28 cellular contexts compared by ENCODE assay signal in the genomic region with DNA sequence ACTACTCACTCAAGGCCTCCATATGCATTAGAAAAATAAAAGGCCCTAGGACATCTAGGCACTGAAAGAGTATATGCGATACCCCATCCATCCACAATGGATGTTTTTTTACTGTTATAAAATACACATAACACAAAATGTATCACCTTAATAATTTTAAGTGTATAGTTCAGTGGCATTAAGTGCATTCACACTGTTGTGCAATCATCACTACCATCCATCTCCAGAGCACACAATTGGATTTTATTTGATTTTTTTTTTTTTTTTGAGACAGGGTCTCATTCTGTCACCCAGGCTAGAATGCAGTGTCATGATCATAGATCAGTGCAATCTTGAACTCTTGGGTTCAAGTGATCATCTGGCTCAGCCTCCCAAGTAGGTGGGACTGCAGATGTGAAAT. TPM values are rescaled to one million over a fixed set of nuclear protein-coding genes. Genes with fewer than 3 reads are reported as not detected.
A peak's percentile ranks its signal among the peaks of the same experiment; 100 is the strongest.
DNase-seq lines count a peak whose midpoint lies in the region; ATAC-seq, FAIRE-seq and TF ChIP-seq lines count a peak whose summit lies in the region.
"Had no signal": no experiment of that assay in that cellular context is flagged by ENCODE, and none has a peak within 500 bp of the region (broad histone marks: within the 10 kb centered on the region; RNA-seq: fewer than 3 reads in every experiment).

No MANE protein-coding gene starts in this region.

- peaks cover 24% of the 10 kb centered on the region for H3K36me3 ChIP-seq in astrocyte (ENCODE audit: insufficient read depth, low read length)
- H3K36me3 ChIP-seq: uterus had no signal

- H3K27ac ChIP-seq in astrocyte (ENCODE audit: low read depth, low read length), result no peak overlapping the region
- H3K27ac ChIP-seq: BLaER1, pancreas, PC-9, uterus had no signal

- H4K20me1 ChIP-seq in astrocyte (ENCODE audit: insufficient read depth, low read length), result no peaks in the 10 kb centered on the region
- H4K20me1 ChIP-seq: BLaER1 had no signal

- ATAC-seq in WTC11, result no peak
- ATAC-seq: activated CD8-positive, alpha-beta T cell treated with anti-CD3 and anti-CD28 coated beads, Interleukin-2, amount 10 ng/mL, durations not matched to agents 7 days and 5 days; HCT116; pancreas; Right ventricle myocardium inferior; SK-N-SH treated with all-trans-retinoic acid at 6 μM for 48 hours; stimulated activated naive CD8-positive, alpha-beta T cell treated with anti-CD3 and anti-CD28 coated beads, Interleukin-15, amount 100 ng/mL, for 72 hours had no signal

- H3K9me3 ChIP-seq in astrocyte (ENCODE audit: insufficient read depth, low read depth, low read length), result no peaks in the 10 kb centered on the region
- H3K9me3 ChIP-seq: BLaER1, MG63, pancreas, uterus had no signal

- peaks cover 25% of the 10 kb centered on the region for H3K79me2 ChIP-seq in astrocyte (ENCODE audit: insufficient read depth, low read length)

- DNase-seq in astrocyte (ENCODE audit: low read depth) (no peak), WTC11 (ENCODE audit: low spot score) (no peak)
- DNase-seq: activated CD8-positive, alpha-beta T cell treated with anti-CD3 and anti-CD28 coated beads, Interleukin-2, amount 10 ng/mL, durations not matched to agents 7 days and 5 days; amygdala; DMS153; effector CD4-positive, alpha-beta T cell; MG63; NCI-H1105 treated with DMSO at 0.1 percent for 48 hours; NCI-H2029; NCI-H526; NK-92 treated with Interleukin-12 subunit alpha and Interleukin-12 subunit beta, amount 100 ng/mL, for 24 hours; pancreas; PC-9; retina; small intestine; stimulated activated CD8-positive, alpha-beta memory T cell treated with anti-CD3 and anti-CD28 coated beads, Interleukin-4, amount 100 ng/mL, for 48 hours; stimulated activated naive CD8-positive, alpha-beta T cell treated with anti-CD3 and anti-CD28 coated beads, Interleukin-15, amount 100 ng/mL, for 72 hours; uterus had no signal

- no peak overlapping the region for H3K4me3 ChIP-seq in astrocyte (ENCODE audit: insufficient read depth, low read depth, low read length)
- H3K4me3 ChIP-seq: BLaER1, MG63, pancreas, PC-9, uterus had no signal

- no peaks in the 10 kb centered on the region for H3K27me3 ChIP-seq in astrocyte (ENCODE audit: insufficient read depth, low read length)
- H3K27me3 ChIP-seq: BLaER1, MG63, pancreas, uterus had no signal

- no peak overlapping the region for H3K9ac ChIP-seq in astrocyte (ENCODE audit: low read length)
- H3K9ac ChIP-seq: BLaER1 had no signal

- H3K4me2 ChIP-seq in astrocyte (ENCODE audit: low read length), result no peak overlapping the region
- H3K4me2 ChIP-seq: BLaER1, PC-9 had no signal

- H3K27ac Mint-ChIP-seq in astrocyte (ENCODE audit: unreplicated experiment) (peak overlapping the region; percentile 31), WTC11 (no peak overlapping the region)
- H3K27ac Mint-ChIP-seq: activated naive CD4-positive, alpha-beta T cell treated with anti-CD3 and anti-CD28 coated beads, Interleukin-2, amount 50 U/mL, for 24 hours; activated T-helper 2 cell treated with anti-CD3 and anti-CD28 coated beads, Interferon-gamma antibody, Interleukin-2, Interleukin-4, amounts not matched to agents 10 μg/mL and 5 μg/mL and 100 μg/mL, durations not matched to agents 14 hours and 24 hours and 36 hours had no signal

- H3K4me3 Mint-ChIP-seq in astrocyte (ENCODE audit: unreplicated experiment), result no peak overlapping the region
- H3K4me3 Mint-ChIP-seq in WTC11, result no peak overlapping the region
- H3K4me3 Mint-ChIP-seq: activated CD8-positive, alpha-beta T cell treated with anti-CD3 and anti-CD28 coated beads, Interleukin-2, amount 10 ng/mL, durations not matched to agents 7 days and 5 days; activated naive CD4-positive, alpha-beta T cell treated with anti-CD3 and anti-CD28 coated beads, Interleukin-2, amount 50 U/mL, for 24 hours; neural crest cell had no signal

- H2AFZ ChIP-seq in astrocyte (ENCODE audit: low read depth, low read length), result no peak overlapping the region
- H2AFZ ChIP-seq: PC-9 had no signal

- H3K4me1 Mint-ChIP-seq in astrocyte (ENCODE audit: low read depth, unreplicated experiment) (peaks cover 17% of the 10 kb centered on the region), WTC11 (peaks cover 21% of the 10 kb centered on the region)

- H3K27me3 Mint-ChIP-seq in astrocyte (ENCODE audit: low read depth, unreplicated experiment) (no peaks in the 10 kb centered on the region), WTC11 (ENCODE audit: low read depth) (no peaks in the 10 kb centered on the region)
- H3K27me3 Mint-ChIP-seq: activated naive CD4-positive, alpha-beta T cell treated with anti-CD3 and anti-CD28 coated beads, Interleukin-2, amount 50 U/mL, for 24 hours; IgD-negative memory B cell; stimulated activated naive CD8-positive, alpha-beta T cell treated with anti-CD3 and anti-CD28 coated beads, Interleukin-15, amount 100 ng/mL, for 72 hours had no signal

- H3K9me3 Mint-ChIP-seq in astrocyte (ENCODE audit: unreplicated experiment), result no peaks in the 10 kb centered on the region
- H3K9me3 Mint-ChIP-seq in WTC11, result no peaks in the 10 kb centered on the region
- H3K9me3 Mint-ChIP-seq: activated naive CD4-positive, alpha-beta T cell treated with anti-CD3 and anti-CD28 coated beads, Interleukin-2, amount 50 U/mL, for 24 hours; activated T-helper 2 cell treated with anti-CD3 and anti-CD28 coated beads, Interferon-gamma antibody, Interleukin-2, Interleukin-4, amounts not matched to agents 10 μg/mL and 5 μg/mL and 100 μg/mL, durations not matched to agents 14 hours and 24 hours and 36 hours; IgD-negative memory B cell; stimulated activated naive CD8-positive, alpha-beta T cell treated with anti-CD3 and anti-CD28 coated beads, Interleukin-15, amount 100 ng/mL, for 72 hours had no signal

- no peak for TF ChIP-seq CTCF in astrocyte (IDR thresholded peaks at IDR 0.05; ENCODE audit: insufficient read depth, low read depth, low read length)
- no peak for TF ChIP-seq CTCF in WTC11 (IDR thresholded peaks at IDR 0.05)

- FAIRE-seq in astrocyte (lab: Jason Lieb, UNC), result no peak
- FAIRE-seq: bronchial epithelial cell, GM12892, pancreas, small intestine had no signal

- peaks cover 14% of the 10 kb centered on the region for H3K4me1 ChIP-seq in astrocyte (ENCODE audit: insufficient read depth, low read length)
- H3K4me1 ChIP-seq: uterus had no signal

- H3K36me3 Mint-ChIP-seq in astrocyte (ENCODE audit: low read depth, unreplicated experiment) (peaks cover 33% of the 10 kb centered on the region), WTC11 (peaks cover 56% of the 10 kb centered on the region)

- POLR2A ChIA-PET in WTC11 (lab: Charles Lee), result no interaction called here

- CTCF ChIA-PET in WTC11 (lab: Charles Lee), result no interaction called here

TF ChIP-seq in WTC11, 78 proteins besides CTCF, POLR2A, EP300 and RAD21 (continues in another document):
- no peak for TF ChIP-seq AFF4 (CRISPR knock-in tag; IDR thresholded peaks at IDR 0.05; ENCODE audit: borderline replicate concordance)
- no peak for TF ChIP-seq SOX15 (CRISPR knock-in tag; IDR thresholded peaks at IDR 0.05)
- no peak for TF ChIP-seq TCF7 (CRISPR knock-in tag; IDR thresholded peaks at IDR 0.05; ENCODE audit: low read depth)
- TF ChIP-seq ZNF263 (CRISPR knock-in tag; IDR thresholded peaks at IDR 0.05; ENCODE audit: low read depth), result no peak
- no peak for TF ChIP-seq ZNF423 (CRISPR knock-in tag; IDR thresholded peaks at IDR 0.05)
- no peak for TF ChIP-seq SMAD4 (CRISPR knock-in tag; IDR thresholded peaks at IDR 0.05)

RNA-seq across cellular contexts. Expression of gene MDC1, which starts 2.8 kb away (rescaled TPM):
- 25.2 and 25.4 TPM in 2 replicates for total RNA-seq in astrocyte
- 95.9 to 100 TPM (median 97.9 TPM) in 3 replicates for total RNA-seq in WTC11 (2021)

RNA-seq across cellular contexts. Expression of gene TUBB, which starts 5.9 kb away (rescaled TPM):
- 815 and 887 TPM in 2 replicates for total RNA-seq in astrocyte
- 1,503 to 1,570 TPM (median 1,542 TPM) in 3 replicates for total RNA-seq in WTC11 (2021)

RNA-seq across cellular contexts. Expression of gene NRM, which starts 23.5 kb away (rescaled TPM):
- total RNA-seq in astrocyte, result 12.2 and 12.8 TPM in 2 replicates
- total RNA-seq in WTC11 (2021), result 31.2 to 33.3 TPM (median 31.3 TPM) in 3 replicates

RNA-seq across cellular contexts. Expression of gene PPP1R18, which starts 27.8 kb away (rescaled TPM):
- total RNA-seq in astrocyte (145 and 156 TPM in 2 replicates), WTC11 (2021) (25.6 to 36.5 TPM (median 26.2 TPM) in 3 replicates)

RNA-seq across cellular contexts. Expression of gene FLOT1, which starts 28.2 kb away (rescaled TPM):
- total RNA-seq in astrocyte, result 77.6 and 85.2 TPM in 2 replicates
- total RNA-seq in WTC11 (2021), result 110 to 121 TPM (median 120 TPM) in 3 replicates
